ENCODE assay signal across 7 cellular contexts in genomic region chr20:63706027-63706695, GRCh38. TPM values are rescaled to one million over a fixed set of nuclear protein-coding genes. Genes with fewer than 3 reads are reported as not detected.
DNase-seq lines count a peak whose midpoint lies in the region; ATAC-seq and TF ChIP-seq lines count a peak whose summit lies in the region.

No MANE protein-coding gene starts in this region.

- POLR2A ChIA-PET in T-cell (lab: Charles Lee): no interaction called here

- H4K20me1 ChIP-seq in smooth muscle cell (ENCODE audit: low read depth): peaks cover 11% of the 10 kb centered on the region

- H3K36me3 ChIP-seq in H7 (replicated peaks; ENCODE audit: control insufficient read depth, insufficient read depth, low read length) (peaks cover 20% of the 10 kb centered on the region), gastroesophageal sphincter (peaks cover 0 to 70% of the 10 kb centered on the region in 2 donors), smooth muscle cell (ENCODE audit: low read depth) (no peaks in the 10 kb centered on the region)

- H3K4me1 Mint-ChIP-seq in T-cell: peaks cover 31 to 50% (median 35%) of the 10 kb centered on the region in 3 donors

- H3K27me3 ChIP-seq in H7 (ENCODE audit: control insufficient read depth, insufficient read depth, low read length): no peaks in the 10 kb centered on the region
- no peaks in the 10 kb centered on the region for H3K27me3 ChIP-seq in gastroesophageal sphincter
- no peaks in the 10 kb centered on the region for H3K27me3 ChIP-seq in smooth muscle cell (ENCODE audit: low read depth)

- H3K4me1 ChIP-seq in gastroesophageal sphincter (peaks cover 0 to 47% (median 18%) of the 10 kb centered on the region in 3 donors), smooth muscle cell (ENCODE audit: low read depth) (peaks cover 14% of the 10 kb centered on the region)

- TF ChIP-seq CTCF in gastroesophageal sphincter (IDR thresholded peaks at IDR 0.05) (no peak), smooth muscle cell (IDR thresholded peaks at IDR 0.05; ENCODE audit: borderline replicate concordance, insufficient read depth, poor library complexity, severe bottlenecking) (no peak)

- H3K36me3 Mint-ChIP-seq in T-cell: peaks cover 20% of the 10 kb centered on the region

- no peak for TF ChIP-seq EP300 in gastroesophageal sphincter (IDR thresholded peaks at IDR 0.05)

- H3K9me3 Mint-ChIP-seq in T-cell: no peaks in the 10 kb centered on the region

- no peaks in the 10 kb centered on the region for H3F3A ChIP-seq in smooth muscle cell (ENCODE audit: low read depth)

- H2AFZ ChIP-seq in smooth muscle cell (ENCODE audit: low read depth): no peak overlapping the region

- no peak overlapping the region for H3K9ac ChIP-seq in smooth muscle cell (ENCODE audit: low read depth)

- H3K4me3 Mint-ChIP-seq in T-cell: peak overlapping the region; percentile 86 to 88 (median 87)

- CTCF ChIA-PET in T-cell (lab: Charles Lee): interaction anchor here in 1 of 2 donors (0.7 to 1.1 kb wide), 2 partner anchors 74 to 351 kb away, joined by 3 read pairs; no protein-coding TSS in a partner anchor

- DNase-seq in H7 (no peak), T-cell (no peak), smooth muscle cell (lab: John Stamatoyannopoulos, UW; ENCODE audit: unreplicated experiment) (no peak), left lobe of liver (ENCODE audit: low spot score) (no peak)

- peak overlapping the region; percentile 56 to 84 for H3K27ac Mint-ChIP-seq in T-cell

- peak overlapping the region in 3 of 4 donors; percentile 5 to 93 (median 92) for H3K27ac ChIP-seq in gastroesophageal sphincter
- peak overlapping the region; percentile 50 for H3K27ac ChIP-seq in smooth muscle cell (ENCODE audit: low read depth)

- no peak for ATAC-seq in T-cell (replicated peaks in 1 of 4)
- ATAC-seq in gastroesophageal sphincter: no peak
- no peak for ATAC-seq in left lobe of liver
- no peak for ATAC-seq in GM21619 (IDR thresholded peaks at IDR 0.05; ENCODE audit: unreplicated experiment)
- ATAC-seq in HG02973 (IDR thresholded peaks at IDR 0.05; ENCODE audit: unreplicated experiment): no peak

- no peak for TF ChIP-seq POLR2A in gastroesophageal sphincter (IDR thresholded peaks at IDR 0.05)

- 82 to 100% methylated on average over 1 to 5 of the region's 12 CpGs for WGBS in gastroesophageal sphincter (ENCODE audit: low coverage in 1 of 2), 2 donors
- WGBS in smooth muscle cell (ENCODE audit: low lambda C conversion rate): 95% methylated on average over 12 of the region's 12 CpGs

- H3K27me3 Mint-ChIP-seq in T-cell: no peaks in the 10 kb centered on the region

- peak overlapping the region; percentile 99 for H3K4me2 ChIP-seq in smooth muscle cell

- peaks cover 50% of the 10 kb centered on the region for H3K79me2 ChIP-seq in smooth muscle cell (ENCODE audit: low read depth)

- H3K4me3 ChIP-seq in H7 (ENCODE audit: insufficient read depth, low read depth, low read length) (peak overlapping the region; percentile 91), gastroesophageal sphincter (peak overlapping the region in 1 of 2 donors; percentile 97), smooth muscle cell (peak overlapping the region; percentile 89)

- H3K9me3 ChIP-seq in gastroesophageal sphincter (no peaks in the 10 kb centered on the region), smooth muscle cell (replicated peaks; ENCODE audit: low read depth) (no peaks in the 10 kb centered on the region)

RNA-seq across cellular contexts. Expression of gene ARFRP1, which starts 1.6 kb away (rescaled TPM):
- total RNA-seq in H7 (2014; rRNA removed; shearing (Covaris generic)): 24.2 and 26.2 TPM in 2 replicates
- total RNA-seq in T-cell: 100 to 1,000 TPM in 2 of 5 donors, 10 to 100 TPM in 3; 58.5 to 102 (median 99.5) TPM
- 10 to 100 TPM; 38.9 to 56.4 (median 49.0) TPM for total RNA-seq in gastroesophageal sphincter
- 11.8 and 27.4 TPM in 2 replicates for total RNA-seq in smooth muscle cell
- polyA plus RNA-seq in smooth muscle cell: 42.3 and 51.9 TPM in 2 replicates
- total RNA-seq in left lobe of liver: 23.6 TPM

RNA-seq across cellular contexts. Expression of gene ZGPAT, which starts 1.7 kb away (rescaled TPM):
- total RNA-seq in H7 (2014; rRNA removed; shearing (Covaris generic)): 32.6 and 52.0 TPM in 2 replicates
- total RNA-seq in T-cell (10 to 100 TPM; 42.7 to 71.0 (median 59.0) TPM), gastroesophageal sphincter (10 to 100 TPM; 21.7 to 51.7 (median 32.9) TPM), smooth muscle cell (8.3 and 13.8 TPM in 2 replicates), left lobe of liver (64.1 TPM)
- 32.3 and 36.2 TPM in 2 replicates for polyA plus RNA-seq in smooth muscle cell

RNA-seq across cellular contexts. Expression of gene TNFRSF6B, which starts 9.7 kb away (rescaled TPM):
- total RNA-seq in H7 (2014; rRNA removed; shearing (Covaris generic)): not detected in 2 replicates
- 1 to 10 TPM in 2 of 5 donors, under 1 TPM in 2, not detected in 1; 0.37 to 1.5 (median 0.91) TPM for total RNA-seq in T-cell
- total RNA-seq in gastroesophageal sphincter: 10 to 100 TPM in 3 of 4 donors, 1 to 10 TPM in 1; 8.9 to 27.8 (median 15.4) TPM
- 9.2 and 13.1 TPM in 2 replicates for total RNA-seq in smooth muscle cell
- polyA plus RNA-seq in smooth muscle cell: 13.1 and 17.1 TPM in 2 replicates
- total RNA-seq in left lobe of liver: 0.40 TPM

RNA-seq across cellular contexts. Expression of gene LIME1, which starts 30.3 kb away (rescaled TPM):
- 7.7 and 10.5 TPM in 2 replicates for total RNA-seq in H7 (2014; rRNA removed; shearing (Covaris generic))
- 100 to 1,000 TPM; 144 to 248 (median 172) TPM for total RNA-seq in T-cell
- total RNA-seq in gastroesophageal sphincter: 10 to 100 TPM in 1 of 4 donors, 1 to 10 TPM in 3; 4.7 to 17.0 (median 7.2) TPM
- 2.9 and 7.2 TPM in 2 replicates for total RNA-seq in smooth muscle cell
- 6.0 and 6.9 TPM in 2 replicates for polyA plus RNA-seq in smooth muscle cell
- 122 TPM for total RNA-seq in left lobe of liver

RNA-seq across cellular contexts. Expression of gene SLC2A4RG, which starts 33.4 kb away (rescaled TPM):
- 38.3 and 62.2 TPM in 2 replicates for total RNA-seq in H7 (2014; rRNA removed; shearing (Covaris generic))
- total RNA-seq in T-cell (100 to 1,000 TPM; 110 to 173 (median 135) TPM), gastroesophageal sphincter (10 to 100 TPM; 36.5 to 98.7 (median 59.9) TPM), smooth muscle cell (24.4 and 43.7 TPM in 2 replicates), left lobe of liver (195 TPM)
- 45.6 and 58.4 TPM in 2 replicates for polyA plus RNA-seq in smooth muscle cell
